Comparison of ENCODE assay signal across 1 cellular context in genomic region chr10:49298666-49298989, GRCh38.
TF ChIP-seq lines count a peak whose summit lies in the region.

No MANE protein-coding gene starts in this region.

TF ChIP-seq in HepG2, 621 proteins besides CTCF, POLR2A, EP300 and RAD21:
- no peak for TF ChIP-seq TRAFD1 (CRISPR knock-in tag; IDR thresholded peaks at IDR 0.05; ENCODE audit: borderline replicate concordance)
- TF ChIP-seq RAD51 (IDR thresholded peaks at IDR 0.05; ENCODE audit: borderline replicate concordance), result no peak
- TF ChIP-seq ELF3 (CRISPR knock-in tag; IDR thresholded peaks at IDR 0.05), result no peak
- no peak for TF ChIP-seq GLI4 (CRISPR knock-in tag; IDR thresholded peaks at IDR 0.05; ENCODE audit: borderline replicate concordance)
- no peak for TF ChIP-seq ZNF839 (CRISPR knock-in tag; IDR thresholded peaks at IDR 0.05; ENCODE audit: borderline replicate concordance)
- TF ChIP-seq PHF5A (CRISPR knock-in tag; IDR thresholded peaks at IDR 0.05; ENCODE audit: low read depth, unreplicated experiment), result no peak
- no peak for TF ChIP-seq DNMT1 (CRISPR knock-in tag; IDR thresholded peaks at IDR 0.05)
TF ChIP-seq in HepG2: peak in this region for 0.
